ENCODE assay signal across 8 cellular contexts in the genomic region with DNA sequence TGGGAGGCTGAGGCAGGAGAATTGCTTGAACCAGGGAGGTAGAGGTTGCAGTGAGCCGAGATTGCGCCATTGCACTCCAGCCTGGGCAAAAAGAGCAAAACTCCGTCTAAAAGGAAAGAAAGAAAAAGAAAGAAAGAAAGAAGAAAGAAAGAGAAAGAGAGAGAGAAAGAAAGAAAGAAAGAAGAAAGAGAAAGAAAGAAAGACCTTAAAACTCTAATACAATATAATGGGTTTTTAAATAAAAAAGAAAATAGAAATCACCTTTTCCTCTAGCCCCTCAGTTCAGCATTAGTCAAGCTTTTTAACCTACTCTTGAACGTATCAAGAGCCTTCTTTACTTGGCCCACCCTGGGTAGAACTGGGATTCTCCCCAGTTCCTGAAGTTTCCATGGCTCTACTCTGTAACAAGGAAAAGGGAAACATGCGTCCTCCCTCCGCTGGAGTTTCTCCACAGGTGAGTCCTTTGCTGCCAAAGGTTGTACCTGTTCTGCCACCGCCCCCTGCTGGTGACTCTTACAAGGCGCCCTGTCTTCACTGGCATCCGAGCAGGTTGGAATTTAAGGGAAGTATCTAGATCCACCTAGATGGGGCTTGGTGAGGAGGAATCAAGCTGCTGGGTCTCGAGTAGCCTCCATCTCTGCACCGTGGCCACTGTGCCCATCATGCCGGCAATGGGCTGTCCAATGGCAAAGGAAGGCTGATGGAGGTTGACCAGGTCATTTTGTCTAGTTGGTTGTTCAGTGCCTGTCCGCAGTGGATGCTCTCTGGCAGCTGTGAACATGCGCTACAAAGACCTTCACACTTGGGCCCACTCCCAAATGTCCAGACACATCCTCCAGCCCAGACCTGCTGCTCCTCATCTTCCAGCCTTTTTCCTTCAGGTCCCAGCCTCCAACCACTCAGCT. TPM values are rescaled to one million over a fixed set of nuclear protein-coding genes. Genes with fewer than 3 reads are reported as not detected.
A peak's percentile ranks its signal among the peaks of the same experiment; 100 is the strongest.
DNase-seq lines count a peak whose midpoint lies in the region; ATAC-seq and TF ChIP-seq lines count a peak whose summit lies in the region.

No MANE protein-coding gene starts in this region.

- no peak overlapping the region for H3K4me3 ChIP-seq in A673 (ENCODE audit: low read depth, low read length, poor library complexity, severe bottlenecking)
- H3K4me3 ChIP-seq in H7 (ENCODE audit: insufficient read depth, low read depth, low read length): no peak overlapping the region
- H3K4me3 ChIP-seq in epithelial cell of proximal tubule (ENCODE audit: low read depth, low read length): no peak overlapping the region
- no peak overlapping the region for H3K4me3 ChIP-seq in transverse colon

- POLR2A ChIA-PET in A673 (lab: Charles Lee; ENCODE audit: low non-redundant PET): no interaction called here

- DNase-seq in A673 (ENCODE audit: low spot score): peak; percentile 43
- DNase-seq in H7: peak; percentile 83
- peak; percentile 55 for DNase-seq in NCI-H526 treated with DMSO at 0.1 percent for 48 hours (lab: John Stamatoyannopoulos, UW)
- DNase-seq in activated CD8-positive, alpha-beta memory T cell treated with anti-CD3 and anti-CD28 coated beads for 4 hours (ENCODE audit: low read depth in 2 of 2): peak; percentile 39 to 42
- DNase-seq in epithelial cell of proximal tubule (ENCODE audit: low read depth): no peak
- DNase-seq in omental fat pad (ENCODE audit: low spot score): peak; percentile 79
- peak; percentile 87 for DNase-seq in transverse colon
- no peak for DNase-seq in T1000 (lab: John Stamatoyannopoulos, UW)

- no peaks in the 10 kb centered on the region for H3K4me1 ChIP-seq in A673 (ENCODE audit: insufficient read depth, low read length, poor library complexity, severe bottlenecking)
- peaks cover 0 to 5% (median 0%) of the 10 kb centered on the region in 4 donors for H3K4me1 ChIP-seq in transverse colon

- CTCF ChIA-PET in A673 (lab: Charles Lee): interaction anchor here (4.2 kb wide), 1 partner anchor 169 kb away, joined by 20 read pairs; no protein-coding TSS in a partner anchor

- H3K27ac ChIP-seq in A673 (ENCODE audit: low read depth, low read length, poor library complexity, severe bottlenecking) (no peak overlapping the region), transverse colon (no peak overlapping the region)

- no peaks in the 10 kb centered on the region for H3K36me3 ChIP-seq in A673 (ENCODE audit: insufficient read depth, low read length, poor library complexity, severe bottlenecking)
- no peaks in the 10 kb centered on the region for H3K36me3 ChIP-seq in H7 (replicated peaks; ENCODE audit: control insufficient read depth, insufficient read depth, low read length)
- no peaks in the 10 kb centered on the region for H3K36me3 ChIP-seq in transverse colon

- intact Hi-C loops in A673 (cut with micrococcal nuclease; ENCODE audit: unreplicated experiment): loop anchor here (5.0 kb wide), 2 partner anchors 124 to 644 kb away; no protein-coding TSS in a partner anchor
- intact Hi-C loops in transverse colon (cut with DNase I; ENCODE audit: low total_unique reads): loop anchor here (5.0 kb wide), 1 partner anchor 169 kb away; no protein-coding TSS in a partner anchor

- TF ChIP-seq EP300 in transverse colon (IDR thresholded peaks at IDR 0.05; ENCODE audit: low read depth): no peak

- WGBS in transverse colon (ENCODE audit: low coverage in 1 of 2), 2 donors: 40 to 93% methylated on average over 3 to 14 of the region's 14 CpGs

- in situ Hi-C loops in transverse colon (cut with MboI; ENCODE audit: low pct_ligation_motif_present in 1 of 4, low pct_unique_long_range_greater_than_20kb in 1 of 4, low sequenced_read_pairs in 3 of 4): loop anchor here in 2 of 4 donors (25.0 kb wide), 2 partner anchors 129 to 654 kb away; partner anchors contain the start of gene PARL (in 1 of the 2)

- TF ChIP-seq CTCF in A673 (conservative IDR thresholded peaks at IDR 0.05; ENCODE audit: low read depth, low read length) (peak; percentile 79), epithelial cell of proximal tubule (conservative IDR thresholded peaks at IDR 0.05; ENCODE audit: low read depth, low read length) (peak; percentile 89), omental fat pad (IDR thresholded peaks at IDR 0.05) (no peak), transverse colon (IDR thresholded peaks at IDR 0.05) (peak; percentile 61 to 79 (median 74))

- no peaks in the 10 kb centered on the region for H3K9me3 ChIP-seq in A673 (ENCODE audit: low read depth, low read length, poor library complexity, severe bottlenecking)
- no peaks in the 10 kb centered on the region for H3K9me3 ChIP-seq in transverse colon

- ATAC-seq in omental fat pad (ENCODE audit: low FRiP score): peak; percentile 32

- no peak for TF ChIP-seq POLR2A in transverse colon (IDR thresholded peaks at IDR 0.05)

- peaks cover 26% of the 10 kb centered on the region for H3K27me3 ChIP-seq in A673 (replicated peaks; ENCODE audit: insufficient read depth, low read depth, low read length, poor library complexity)
- H3K27me3 ChIP-seq in H7 (ENCODE audit: control insufficient read depth, insufficient read depth, low read length): peaks cover 5% of the 10 kb centered on the region
- peaks cover 53% of the 10 kb centered on the region for H3K27me3 ChIP-seq in transverse colon

- BruUV-seq in A673 (replicated peaks; lab: Mats Ljungman, UMichigan): no TSS peak

RNA-seq across cellular contexts. Expression of gene EPHB3, which starts 20.6 kb away (rescaled TPM):
- total RNA-seq in A673 (2021) (15.6 and 19.4 TPM in 2 replicates), epithelial cell of proximal tubule (0.07 and 0.92 TPM in 2 replicates), omental fat pad (1 to 10 TPM in 3 of 4 donors, under 1 TPM in 1; 0.79 to 3.1 (median 2.1) TPM), transverse colon (10 to 100 TPM in 1 of 4 donors, 1 to 10 TPM in 3; 4.1 to 17.7 (median 6.7) TPM)
- 8.4 and 11.1 TPM in 2 replicates for total RNA-seq in H7 (2014; rRNA removed; shearing (Covaris generic))

Comparison
In these comparisons a context has a peak if more than half of its experiments do, and no peak if none do; other contexts are left out.
1. DNase-seq: peak in A673 (single experiment), H7 (single experiment), NCI-H526 treated with DMSO at 0.1 percent for 48 hours (single experiment), activated CD8-positive, alpha-beta memory T cell treated with anti-CD3 and anti-CD28 coated beads for 4 hours (2 of 2), omental fat pad (single experiment) and transverse colon (single experiment); none in epithelial cell of proximal tubule (single experiment) and T1000 (single experiment).
2. CTCF ChIP-seq: peak in A673 (single experiment), epithelial cell of proximal tubule (single experiment) and transverse colon (5 of 5); none in omental fat pad (0 of 3).